ENCODE assay signal across 1 cellular context in genomic region chr1:65147424-65148177, GRCh38.
A peak's percentile ranks its signal among the peaks of the same experiment; 100 is the strongest.
TF ChIP-seq lines count a peak whose summit lies in the region.

No MANE protein-coding gene starts in this region.

TF ChIP-seq in HepG2, 621 proteins besides CTCF, POLR2A, EP300 and RAD21 (continued from another document and continues in another):
- TF ChIP-seq PATZ1 (CRISPR knock-in tag; IDR thresholded peaks at IDR 0.05): peak; percentile 91
- no peak for TF ChIP-seq TAF1 (CRISPR knock-in tag; IDR thresholded peaks at IDR 0.05)
- TF ChIP-seq BORCS8-MEF2B (CRISPR knock-in tag; IDR thresholded peaks at IDR 0.05): peak; percentile 22; the same call in 1 of the 2 replicates
- no peak for TF ChIP-seq MED1 (CRISPR knock-in tag; IDR thresholded peaks at IDR 0.05)
- peak; percentile 75 for TF ChIP-seq ARID4A (CRISPR knock-in tag; IDR thresholded peaks at IDR 0.05; ENCODE audit: borderline replicate concordance)
- peak; percentile 53 for TF ChIP-seq HNF4A (CRISPR knock-in tag; IDR thresholded peaks at IDR 0.05)
- TF ChIP-seq ZNF256 (CRISPR knock-in tag; conservative IDR thresholded peaks at IDR 0.05): no peak
- no peak for TF ChIP-seq MTF2 (CRISPR knock-in tag; IDR thresholded peaks at IDR 0.05; ENCODE audit: borderline replicate concordance)
- TF ChIP-seq ZNF841 (CRISPR knock-in tag; IDR thresholded peaks at IDR 0.05; ENCODE audit: borderline replicate concordance): peak; percentile 77; the same call in 1 of the 2 replicates
- no peak for TF ChIP-seq ZNF44 (CRISPR knock-in tag; IDR thresholded peaks at IDR 0.05)
- TF ChIP-seq ZNF121 (CRISPR knock-in tag; IDR thresholded peaks at IDR 0.05): no peak
- TF ChIP-seq RBM22 (optimal IDR thresholded peaks at IDR 0.05; ENCODE audit: low read length): no peak
- TF ChIP-seq REXO4 (CRISPR knock-in tag; IDR thresholded peaks at IDR 0.05; ENCODE audit: borderline replicate concordance): no peak; the same call in 1 of the 2 replicates
- TF ChIP-seq ZBTB4 (CRISPR knock-in tag; IDR thresholded peaks at IDR 0.05; ENCODE audit: borderline replicate concordance): no peak
- no peak for TF ChIP-seq SP1 (IDR thresholded peaks at IDR 0.05)
- no peak for TF ChIP-seq SP1 (CRISPR knock-in tag; IDR thresholded peaks at IDR 0.05)
- no peak for TF ChIP-seq SMYD3 (CRISPR knock-in tag; IDR thresholded peaks at IDR 0.05)
- TF ChIP-seq ZNF691 (CRISPR knock-in tag; IDR thresholded peaks at IDR 0.05; ENCODE audit: borderline replicate concordance, low read depth): no peak
- no peak for TF ChIP-seq TAF15 (IDR thresholded peaks at IDR 0.05; ENCODE audit: low read depth, low read length, poor library complexity, severe bottlenecking)
- peak; percentile 21; the same call in 1 of the 2 replicates for TF ChIP-seq ZNF160 (CRISPR knock-in tag; IDR thresholded peaks at IDR 0.05)
- TF ChIP-seq NBN (conservative IDR thresholded peaks at IDR 0.05): no peak
- peak; percentile 62; the same call in 1 of the 2 replicates for TF ChIP-seq GABPB1 (CRISPR knock-in tag; IDR thresholded peaks at IDR 0.05)
- no peak for TF ChIP-seq RCOR2 (CRISPR knock-in tag; IDR thresholded peaks at IDR 0.05)
- TF ChIP-seq ZNF770 (CRISPR knock-in tag; IDR thresholded peaks at IDR 0.05): peak; percentile 68; the same call in 1 of the 2 replicates
- no peak for TF ChIP-seq CEBPZ (IDR thresholded peaks at IDR 0.05; ENCODE audit: low read length)
- TF ChIP-seq JDP2 (CRISPR knock-in tag; IDR thresholded peaks at IDR 0.05; ENCODE audit: borderline replicate concordance): no peak
- TF ChIP-seq GMEB1 (CRISPR knock-in tag; IDR thresholded peaks at IDR 0.05; ENCODE audit: borderline replicate concordance): peak; percentile 59
- TF ChIP-seq ZNF562 (CRISPR knock-in tag; IDR thresholded peaks at IDR 0.05; ENCODE audit: borderline replicate concordance): no peak; the same call in 1 of the 2 replicates
- TF ChIP-seq HMGA1 (CRISPR knock-in tag; conservative IDR thresholded peaks at IDR 0.05): no peak
- TF ChIP-seq FOXC1 (CRISPR knock-in tag; IDR thresholded peaks at IDR 0.05; ENCODE audit: borderline replicate concordance): no peak
- TF ChIP-seq MTA1 (CRISPR knock-in tag; IDR thresholded peaks at IDR 0.05; ENCODE audit: borderline replicate concordance): 0 out of 2 replicates have a peak, but pooled peaks have one; percentile 31
- TF ChIP-seq SMC3 (IDR thresholded peaks at IDR 0.05; ENCODE audit: low read length): no peak
- TF ChIP-seq ZNF367 (CRISPR knock-in tag; IDR thresholded peaks at IDR 0.05; ENCODE audit: borderline replicate concordance): no peak
- no peak for TF ChIP-seq ZNF143 (CRISPR knock-in tag; IDR thresholded peaks at IDR 0.05)
- no peak for TF ChIP-seq PCBP1 (IDR thresholded peaks at IDR 0.05; ENCODE audit: borderline replicate concordance, low read depth, low read length)
- TF ChIP-seq ZNF558 (CRISPR knock-in tag; IDR thresholded peaks at IDR 0.05; ENCODE audit: borderline replicate concordance): no peak; the same call in 1 of the 2 replicates
- no peak for TF ChIP-seq SOX5 (CRISPR knock-in tag; IDR thresholded peaks at IDR 0.05; ENCODE audit: borderline replicate concordance)
- TF ChIP-seq ZNF724P (CRISPR knock-in tag; IDR thresholded peaks at IDR 0.05; ENCODE audit: borderline replicate concordance): no peak
- TF ChIP-seq FOXA1 (IDR thresholded peaks at IDR 0.05): no peak
- TF ChIP-seq FOXA1 (CRISPR knock-in tag; IDR thresholded peaks at IDR 0.05): no peak
- no peak for TF ChIP-seq ZBTB21 (CRISPR knock-in tag; IDR thresholded peaks at IDR 0.05)
- TF ChIP-seq HOXA3 (CRISPR knock-in tag; IDR thresholded peaks at IDR 0.05): peak; percentile 46
- no peak for TF ChIP-seq PPARG (CRISPR knock-in tag; conservative IDR thresholded peaks at IDR 0.05)
- TF ChIP-seq BRF2 (CRISPR knock-in tag; IDR thresholded peaks at IDR 0.05): peak; percentile 23; the same call in 1 of the 2 replicates
- no peak for TF ChIP-seq RNF2 (conservative IDR thresholded peaks at IDR 0.05; ENCODE audit: low read depth)
- peak; percentile 96 for TF ChIP-seq NR2C2 (CRISPR knock-in tag; IDR thresholded peaks at IDR 0.05; ENCODE audit: borderline replicate concordance)
- no peak for TF ChIP-seq ATM (IDR thresholded peaks at IDR 0.05; ENCODE audit: borderline replicate concordance)
